9 cellular contexts compared by ENCODE assay signal in genomic region chr14:65369560-65369959, GRCh38.
"Had no signal": no experiment of that assay in that cellular context is flagged by ENCODE, and none has a peak within 500 bp of the region (broad histone marks: within the 10 kb centered on the region; RNA-seq: fewer than 3 reads in every experiment).

No MANE protein-coding gene starts in this region.

- H3K36me3 ChIP-seq: right lobe of liver had no signal

- H3K9me3 ChIP-seq: psoas muscle, right lobe of liver, testis had no signal

- H3K4me3 ChIP-seq: dorsolateral prefrontal cortex, psoas muscle, right lobe of liver, testis had no signal

- H3K27me3 ChIP-seq: right lobe of liver, testis had no signal

- DNase-seq: dorsolateral prefrontal cortex; glutamatergic neuron; psoas muscle; right lobe of liver; stimulated activated naive CD4-positive, alpha-beta T cell treated with Interleukin-2 at 50 U/mL for 16 hours; testis had no signal

- H3K36me3 Mint-ChIP-seq: WTC11 had no signal

- H3K9me3 Mint-ChIP-seq: WTC11 had no signal

- H3K4me1 ChIP-seq: psoas muscle, right lobe of liver, testis had no signal

- H3K27ac Mint-ChIP-seq: WTC11 had no signal

- FAIRE-seq: astrocyte had no signal

- ATAC-seq: esophagus mucosa, psoas muscle, right lobe of liver, WTC11 had no signal

- H3K27ac ChIP-seq: psoas muscle, right lobe of liver, testis had no signal

- H3K4me3 Mint-ChIP-seq: WTC11 had no signal
